8 cellular contexts compared by ENCODE assay signal in the genomic region with DNA sequence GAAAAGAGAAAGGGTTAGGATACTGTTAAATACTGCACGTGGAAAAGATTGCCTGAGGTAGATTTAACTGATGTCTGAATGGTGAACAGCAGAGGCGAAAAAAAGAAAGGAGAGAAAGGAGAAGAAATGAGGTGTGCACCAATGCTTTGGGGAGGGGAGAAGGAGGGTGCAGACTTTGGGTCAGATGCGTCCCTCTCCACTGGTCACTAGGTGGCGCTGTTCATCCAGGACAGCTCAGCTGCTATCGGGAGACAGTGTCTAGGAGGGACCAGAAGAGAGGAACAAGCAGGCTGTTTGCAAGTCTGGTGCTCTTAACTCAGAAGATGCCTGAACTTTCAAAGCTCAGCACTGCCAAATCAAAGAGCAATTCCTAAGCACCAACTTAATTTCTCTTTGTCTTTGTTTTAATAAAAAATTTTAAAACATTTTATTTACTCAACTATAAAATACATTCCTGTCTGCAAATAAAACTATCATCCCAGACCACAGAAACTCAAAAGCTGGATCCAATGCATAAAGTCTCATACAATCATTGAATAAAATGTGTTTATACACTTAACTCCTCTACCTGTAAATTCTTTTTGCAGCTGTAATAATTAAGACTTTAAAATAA.
A peak's percentile ranks its signal among the peaks of the same experiment; 100 is the strongest.
DNase-seq lines count a peak whose midpoint lies in the region; ATAC-seq and TF ChIP-seq lines count a peak whose summit lies in the region.

No MANE protein-coding gene starts in this region.

- H3K27me3 ChIP-seq in transverse colon: no peaks in the 10 kb centered on the region

- peaks cover 2% of the 10 kb centered on the region for H3K36me3 Mint-ChIP-seq in neural crest cell (ENCODE audit: low read depth)

- peak; percentile 96 for TF ChIP-seq CTCF in fibroblast of pulmonary artery (IDR thresholded peaks at IDR 0.05; ENCODE audit: low read length, missing control alignments)
- peak; percentile 93 for TF ChIP-seq CTCF in neural crest cell (conservative IDR thresholded peaks at IDR 0.05)
- TF ChIP-seq CTCF in transverse colon (IDR thresholded peaks at IDR 0.05): peak; percentile 86 to 92 (median 90)

- H3K9me3 Mint-ChIP-seq in neural crest cell: no peaks in the 10 kb centered on the region

- peak overlapping the region in 2 of 4 donors; percentile 7 to 32 for H3K27ac ChIP-seq in transverse colon

- intact Hi-C loops in transverse colon (cut with DNase I; ENCODE audit: low total_unique reads): loop anchor here (5.0 kb wide), 1 partner anchor 228 kb away; no protein-coding TSS in a partner anchor

- peak; percentile 94 for ATAC-seq in GM19452 (IDR thresholded peaks at IDR 0.05; ENCODE audit: unreplicated experiment)

- in situ Hi-C loops in transverse colon (cut with MboI; ENCODE audit: low pct_ligation_motif_present in 1 of 4, low pct_unique_long_range_greater_than_20kb in 1 of 4, low sequenced_read_pairs in 3 of 4): loop anchor here in 2 of 4 donors (5.0 to 25.0 kb wide), 4 partner anchors 228 to 737 kb away; no protein-coding TSS in a partner anchor

- no peak for TF ChIP-seq POLR2A in transverse colon (IDR thresholded peaks at IDR 0.05)

- H3K27me3 Mint-ChIP-seq in neural crest cell (ENCODE audit: low read depth): no peaks in the 10 kb centered on the region

- H3K27ac Mint-ChIP-seq in neural crest cell (ENCODE audit: unreplicated experiment): no peak overlapping the region

- H3K4me1 ChIP-seq in transverse colon: peaks cover 0 to 12% (median 3%) of the 10 kb centered on the region in 4 donors

- no peaks in the 10 kb centered on the region for H3K9me3 ChIP-seq in transverse colon

- no peak overlapping the region for H3K4me3 Mint-ChIP-seq in neural crest cell

- WGBS in transverse colon (ENCODE audit: low coverage in 1 of 2), 2 donors: 20 to 24% methylated on average over 2 to 5 of the region's 5 CpGs

- DNase-seq in DMS 273 (lab: John Stamatoyannopoulos, UW; ENCODE audit: unreplicated experiment): peak; percentile 85
- DNase-seq in HK-2 (ENCODE audit: unreplicated experiment): peak; percentile 81
- peak; percentile 87 for DNase-seq in NCI-H82 (lab: John Stamatoyannopoulos, UW)
- DNase-seq in activated CD8-positive, alpha-beta memory T cell treated with anti-CD3 and anti-CD28 coated beads for 48 hours (ENCODE audit: low read depth in 2 of 3, low spot score in 2 of 3): peak; percentile 16 to 60 (median 32)
- peak; percentile 84 for DNase-seq in fibroblast of pulmonary artery (ENCODE audit: low read depth)
- DNase-seq in neural crest cell (ENCODE audit: low read depth, low spot score): peak; percentile 89
- DNase-seq in transverse colon: peak; percentile 82

- no peaks in the 10 kb centered on the region for H3K36me3 ChIP-seq in transverse colon

- H3K4me1 Mint-ChIP-seq in neural crest cell: peaks cover 32% of the 10 kb centered on the region

- TF ChIP-seq EP300 in transverse colon (IDR thresholded peaks at IDR 0.05; ENCODE audit: low read depth): no peak

- H3K4me3 ChIP-seq in fibroblast of pulmonary artery (replicated peaks; ENCODE audit: low read depth, low read length) (no peak overlapping the region), transverse colon (no peak overlapping the region)

Comparison
In these comparisons a context has a peak if more than half of its experiments do, and no peak if none do; other contexts are left out.
1. DNase-seq: peak in every context shown above with its lines; median percentile 89 in neural crest cell; 87 in NCI-H82; 85 in DMS 273; 84 in fibroblast of pulmonary artery; 82 in transverse colon; 81 in HK-2; 32 in activated CD8-positive, alpha-beta memory T cell treated with anti-CD3 and anti-CD28 coated beads for 48 hours.